8 cellular contexts compared by ENCODE assay signal in genomic region chr7:30225863-30226361, GRCh38. TPM values are rescaled to one million over a fixed set of nuclear protein-coding genes. Genes with fewer than 3 reads are reported as not detected.
DNase-seq lines count a peak whose midpoint lies in the region; TF ChIP-seq lines count a peak whose summit lies in the region.

No MANE protein-coding gene starts in this region.

- POLR2A ChIA-PET in RWPE1 (lab: Yijun Ruan, JAX; ENCODE audit: low non-redundant PET), result no interaction called here

- H3K9me3 ChIP-seq in Loucy (ENCODE audit: insufficient read depth, low read depth, low read length) (0 out of 2 replicates have a peak, but pooled peaks cover under 1% of the 10 kb centered on the region), esophagus squamous epithelium (no peaks in the 10 kb centered on the region), neuronal stem cell (replicated peaks in 1 of 2; ENCODE audit: control insufficient read depth in 2 of 2, insufficient read depth in 1 of 2, low read depth in 1 of 2, low read length in 2 of 2) (peaks cover 0 to under 1% of the 10 kb centered on the region in 2 donors)

- no peak overlapping the region for H4K8ac ChIP-seq in neuronal stem cell (ENCODE audit: low read depth, low read length)

- H3K27me3 ChIP-seq in Loucy (ENCODE audit: insufficient read depth, low read length, poor library complexity, severe bottlenecking) (no peaks in the 10 kb centered on the region), esophagus squamous epithelium (no peaks in the 10 kb centered on the region), neuronal stem cell (ENCODE audit: control insufficient read depth in 3 of 3, insufficient read depth in 3 of 3, low read depth in 1 of 3, low read length in 3 of 3) (peaks cover 0 to 18% (median 0%) of the 10 kb centered on the region in 3 experiments), H7 (ENCODE audit: control insufficient read depth, insufficient read depth, low read length) (no peaks in the 10 kb centered on the region)

- H3K4me1 ChIP-seq in Loucy (ENCODE audit: insufficient read depth, low read length, poor library complexity, severe bottlenecking) (peaks cover 26% of the 10 kb centered on the region), esophagus squamous epithelium (peaks cover 23 to 28% (median 24%) of the 10 kb centered on the region in 3 donors), neuronal stem cell (ENCODE audit: control insufficient read depth in 2 of 2, insufficient read depth in 1 of 2, low read depth in 1 of 2, low read length in 2 of 2) (peaks cover 0 to 2% of the 10 kb centered on the region in 2 donors)

- H3K9me2 ChIP-seq in Loucy (replicated peaks; ENCODE audit: low read depth, low read length), result no peaks in the 10 kb centered on the region

- in situ Hi-C loops in GM13976 (cut with MboI; ENCODE audit: low sequenced_read_pairs, unreplicated experiment), result no loop called here

- no peak overlapping the region for H2BK15ac ChIP-seq in neuronal stem cell (ENCODE audit: low read length)

- no peaks in the 10 kb centered on the region for H3K79me2 ChIP-seq in Loucy (ENCODE audit: insufficient read depth, low read length)

- no peak overlapping the region for H3K14ac ChIP-seq in neuronal stem cell (ENCODE audit: low read length)

- H2BK120ac ChIP-seq in neuronal stem cell (ENCODE audit: low read depth, low read length), result no peak overlapping the region

- TF ChIP-seq CTCF in GM13976 (IDR thresholded peaks at IDR 0.05; ENCODE audit: borderline replicate concordance, control extremely low read depth, extremely low read depth, insufficient read depth, missing control alignments) (no peak), Loucy (conservative IDR thresholded peaks at IDR 0.05; ENCODE audit: low read length) (no peak), RWPE1 (conservative IDR thresholded peaks at IDR 0.05; ENCODE audit: low read depth) (no peak), esophagus squamous epithelium (IDR thresholded peaks at IDR 0.05) (no peak)

- H3K79me1 ChIP-seq in neuronal stem cell (ENCODE audit: low read depth, low read length), result no peaks in the 10 kb centered on the region

- 20 to 33% methylated on average over 3 of the region's 3 CpGs for WGBS in esophagus squamous epithelium, 2 donors
- no CpG with 5 or more reads among the region's 3 CpGs for WGBS in neuronal stem cell (ENCODE audit: extremely low coverage in 2 of 2, insufficient read length in 2 of 2, insufficient replicate concordance in 1 of 2), 2 donors

- H4K20me1 ChIP-seq in Loucy (ENCODE audit: insufficient read depth, low read length, poor library complexity, severe bottlenecking), result no peaks in the 10 kb centered on the region

- no peaks in the 10 kb centered on the region; the same call in 1 of the 2 replicates for H3F3A ChIP-seq in Loucy (ENCODE audit: low read depth)

- CTCF ChIA-PET in RWPE1 (lab: Yijun Ruan, JAX), result interaction anchor here (0.5 kb wide), 1 partner anchor 81 kb away, joined by 3 read pairs; no protein-coding TSS in a partner anchor

- no peak overlapping the region for H4K91ac ChIP-seq in neuronal stem cell (ENCODE audit: low read depth, low read length, poor library complexity)

- DNase-seq in GM13976 (ENCODE audit: low spot score) (peak; percentile 50), H4 (ENCODE audit: low spot score) (peak; percentile 90), RWPE1 (ENCODE audit: low spot score) (peak; percentile 94), esophagus squamous epithelium (lab: John Stamatoyannopoulos, UW) (peak; percentile 7), neuronal stem cell (ENCODE audit: low spot score) (no peak), cortex of kidney (lab: John Stamatoyannopoulos, UW) (no peak), H7 (no peak)

- intact Hi-C loops in esophagus squamous epithelium (cut with DNase I), result no loop called here

- no peak overlapping the region for H2AK5ac ChIP-seq in neuronal stem cell (ENCODE audit: low read depth, low read length)

- no peak overlapping the region for H3K4ac ChIP-seq in neuronal stem cell (ENCODE audit: low read length)

- H3K18ac ChIP-seq in neuronal stem cell (ENCODE audit: low read length), result peak overlapping the region; percentile 4

- no peak overlapping the region for H2BK5ac ChIP-seq in neuronal stem cell (ENCODE audit: low read length)

- H2AFZ ChIP-seq in Loucy (ENCODE audit: low read length) (peak overlapping the region; percentile 34; the same call in 1 of the 2 replicates), neuronal stem cell (ENCODE audit: low read length) (no peak overlapping the region)

- no peak overlapping the region for H2BK12ac ChIP-seq in neuronal stem cell (ENCODE audit: low read length)

- no peak overlapping the region for H3K23ac ChIP-seq in neuronal stem cell (ENCODE audit: low read depth, low read length, poor library complexity)

- TF ChIP-seq POLR2A in esophagus squamous epithelium (IDR thresholded peaks at IDR 0.05), result no peak

- no peaks in the 10 kb centered on the region for H3K36me3 ChIP-seq in Loucy (ENCODE audit: insufficient read depth, low read length)
- H3K36me3 ChIP-seq in esophagus squamous epithelium, result no peaks in the 10 kb centered on the region
- H3K36me3 ChIP-seq in neuronal stem cell (replicated peaks in 1 of 2; ENCODE audit: control insufficient read depth in 2 of 2, insufficient read depth in 2 of 2, low read length in 2 of 2), result no peaks in the 10 kb centered on the region
- no peaks in the 10 kb centered on the region for H3K36me3 ChIP-seq in H7 (replicated peaks; ENCODE audit: control insufficient read depth, insufficient read depth, low read length)

- H3K27ac ChIP-seq in RWPE1 (peak overlapping the region; percentile 84), esophagus squamous epithelium (peak overlapping the region; percentile 69 to 88 (median 82)), neuronal stem cell (replicated peaks; ENCODE audit: low read length) (no peak overlapping the region)

- no peak overlapping the region for H3K4me2 ChIP-seq in Loucy (ENCODE audit: low read depth, low read length, poor library complexity, severe bottlenecking)
- H3K4me2 ChIP-seq in neuronal stem cell (ENCODE audit: insufficient read depth, low read length, poor library complexity, severe bottlenecking), result no peak overlapping the region

- H3K9ac ChIP-seq in Loucy (ENCODE audit: low read depth, low read length, poor library complexity, severe bottlenecking) (no peak overlapping the region), neuronal stem cell (ENCODE audit: low read depth, low read length, poor library complexity) (no peak overlapping the region)

- H3K4me3 ChIP-seq in Loucy (ENCODE audit: low read length, poor library complexity, severe bottlenecking) (no peak overlapping the region), esophagus squamous epithelium (no peak overlapping the region), neuronal stem cell (ENCODE audit: low read length in 2 of 2) (no peak overlapping the region), H7 (ENCODE audit: insufficient read depth, low read depth, low read length) (no peak overlapping the region)

RNA-seq across cellular contexts. Expression of gene ZNRF2, which starts 58.5 kb away (rescaled TPM):
- total RNA-seq in H4 (2014; rRNA removed; shearing (Covaris generic)), result 12.7 and 13.6 TPM in 2 replicates
- total RNA-seq in esophagus squamous epithelium, result 10 to 100 TPM; 19.6 to 26.3 (median 22.5) TPM
- 7.5 TPM for polyA plus RNA-seq in neuronal stem cell (2013, experiment 1 of 2)
- polyA plus RNA-seq in neuronal stem cell (2013, experiment 2 of 2), result 7.6 TPM
- 15.6 and 23.8 TPM in 2 replicates for total RNA-seq in H7 (2014; rRNA removed; shearing (Covaris generic))

Comparison
In these comparisons a context has a peak if more than half of its experiments do, and no peak if none do; other contexts are left out.
1. DNase-seq: peak in GM13976 (single experiment), H4 (single experiment), RWPE1 (single experiment) and esophagus squamous epithelium (single experiment); none in neuronal stem cell (single experiment), cortex of kidney (single experiment) and H7 (single experiment).